ENCODE assay signal across 16 cellular contexts in genomic region chr13:44159633-44160279, GRCh38.
A peak's percentile ranks its signal among the peaks of the same experiment; 100 is the strongest.
DNase-seq lines count a peak whose midpoint lies in the region; ATAC-seq and TF ChIP-seq lines count a peak whose summit lies in the region.
"Had no signal": no experiment of that assay in that cellular context is flagged by ENCODE, and none has a peak within 500 bp of the region (broad histone marks: within the 10 kb centered on the region; RNA-seq: fewer than 3 reads in every experiment).

No MANE protein-coding gene starts in this region.

- H3K27ac Mint-ChIP-seq in neural progenitor cell = no peak overlapping the region
- H3K27ac Mint-ChIP-seq in activated T-cell treated with anti-CD3 and anti-CD28 coated beads, Interleukin-2, amount 50 U/mL, for 72 hours = no peak overlapping the region
- H3K27ac Mint-ChIP-seq: activated CD4-positive, alpha-beta memory T cell treated with anti-CD3 and anti-CD28 coated beads, Interleukin-2, amount 10 ng/mL, durations not matched to agents 7 days and 5 days; stimulated activated naive CD8-positive, alpha-beta T cell treated with anti-CD3 and anti-CD28 coated beads, Interleukin-15, amount 100 ng/mL, for 72 hours had no signal

- H3K4me3 ChIP-seq in cardiac fibroblast (replicated peaks in 1 of 2; ENCODE audit: low read depth in 2 of 2, low read length in 2 of 2) (no peak overlapping the region), neural progenitor cell (no peak overlapping the region), aorta (ENCODE audit: low read length in 2 of 2) (no peak overlapping the region)

- no peak for ATAC-seq in aorta (ENCODE audit: low FRiP score)
- no peak for ATAC-seq in activated T-cell treated with anti-CD3 and anti-CD28 coated beads, Interleukin-2, amount 50 U/mL, for 72 hours (replicated peaks in 1 of 2)
- ATAC-seq: stimulated activated naive CD8-positive, alpha-beta T cell treated with anti-CD3 and anti-CD28 coated beads, Interleukin-15, amount 100 ng/mL, for 72 hours had no signal

- H3K4me3 Mint-ChIP-seq in neural progenitor cell = peak overlapping the region; percentile 1
- no peak overlapping the region for H3K4me3 Mint-ChIP-seq in activated T-cell treated with anti-CD3 and anti-CD28 coated beads, Interleukin-2, amount 50 U/mL, for 72 hours
- H3K4me3 Mint-ChIP-seq: activated CD4-positive, alpha-beta memory T cell treated with anti-CD3 and anti-CD28 coated beads, Interleukin-2, amount 10 ng/mL, durations not matched to agents 7 days and 5 days; central memory CD8-positive, alpha-beta T cell; stimulated activated naive CD8-positive, alpha-beta T cell treated with anti-CD3 and anti-CD28 coated beads, Interleukin-15, amount 100 ng/mL, for 72 hours had no signal

- no peak overlapping the region for H3K27ac ChIP-seq in neural progenitor cell
- peak overlapping the region; percentile 81 to 95 for H3K27ac ChIP-seq in aorta (ENCODE audit: low read depth in 1 of 2, low read length in 2 of 2)
- H3K27ac ChIP-seq: 22Rv1 had no signal

- H3K9ac ChIP-seq in neural progenitor cell = no peak overlapping the region

- intact Hi-C loops in aorta (cut with DNase I) = loop anchor here in 1 of 2 donors (5.0 kb wide), 1 partner anchor 203 kb away; no protein-coding TSS in a partner anchor

- no peak for TF ChIP-seq CTCF in cardiac fibroblast (IDR thresholded peaks at IDR 0.05; ENCODE audit: low read depth, low read length)
- TF ChIP-seq CTCF in neural progenitor cell (IDR thresholded peaks at IDR 0.05) = no peak

- H4K20me1 ChIP-seq in neural progenitor cell (ENCODE audit: low read depth) = no peaks in the 10 kb centered on the region

- peaks cover 9% of the 10 kb centered on the region for H3K27me3 Mint-ChIP-seq in neural progenitor cell (ENCODE audit: insufficient read depth, low read depth)
- H3K27me3 Mint-ChIP-seq in activated T-cell treated with anti-CD3 and anti-CD28 coated beads, Interleukin-2, amount 50 U/mL, for 72 hours (ENCODE audit: low read depth) = no peaks in the 10 kb centered on the region
- H3K27me3 Mint-ChIP-seq: central memory CD8-positive, alpha-beta T cell had no signal

- no peaks in the 10 kb centered on the region for H3K9me3 ChIP-seq in neural progenitor cell (ENCODE audit: low read depth)
- no peaks in the 10 kb centered on the region for H3K9me3 ChIP-seq in aorta (ENCODE audit: control insufficient read depth, low read length)

- no peaks in the 10 kb centered on the region for H3K9me3 Mint-ChIP-seq in neural progenitor cell
- H3K9me3 Mint-ChIP-seq in activated T-cell treated with anti-CD3 and anti-CD28 coated beads, Interleukin-2, amount 50 U/mL, for 72 hours = no peaks in the 10 kb centered on the region
- H3K9me3 Mint-ChIP-seq: activated CD4-positive, alpha-beta memory T cell treated with anti-CD3 and anti-CD28 coated beads, Interleukin-2, amount 10 ng/mL, durations not matched to agents 7 days and 5 days; central memory CD8-positive, alpha-beta T cell; stimulated activated naive CD8-positive, alpha-beta T cell treated with anti-CD3 and anti-CD28 coated beads, Interleukin-15, amount 100 ng/mL, for 72 hours had no signal

- 11 to 20% methylated on average over 8 of the region's 8 CpGs for WGBS in aorta, 2 donors

- no peak overlapping the region for H3K4me2 ChIP-seq in neural progenitor cell

- no peaks in the 10 kb centered on the region for H3K79me2 ChIP-seq in neural progenitor cell (ENCODE audit: low read depth)

- H3K4me1 Mint-ChIP-seq in neural progenitor cell = peaks cover 11% of the 10 kb centered on the region
- no peaks in the 10 kb centered on the region for H3K4me1 Mint-ChIP-seq in activated T-cell treated with anti-CD3 and anti-CD28 coated beads, Interleukin-2, amount 50 U/mL, for 72 hours (ENCODE audit: low read depth)
- H3K4me1 Mint-ChIP-seq: activated CD4-positive, alpha-beta memory T cell treated with anti-CD3 and anti-CD28 coated beads, Interleukin-2, amount 10 ng/mL, durations not matched to agents 7 days and 5 days; central memory CD8-positive, alpha-beta T cell; stimulated activated naive CD8-positive, alpha-beta T cell treated with anti-CD3 and anti-CD28 coated beads, Interleukin-15, amount 100 ng/mL, for 72 hours had no signal

- H3K4me1 ChIP-seq in neural progenitor cell (peaks cover 7% of the 10 kb centered on the region), aorta (ENCODE audit: control insufficient read depth in 1 of 2, insufficient read depth in 2 of 2, low read length in 2 of 2) (peaks cover 8 to 9% of the 10 kb centered on the region in 2 donors)

- H2AFZ ChIP-seq in neural progenitor cell (replicated peaks) = no peak overlapping the region

- H3K27me3 ChIP-seq in neural progenitor cell = no peaks in the 10 kb centered on the region
- no peaks in the 10 kb centered on the region for H3K27me3 ChIP-seq in aorta (ENCODE audit: control insufficient read depth in 1 of 2, insufficient read depth in 2 of 2, low read length in 1 of 2)

- DNase-seq in NCI-H446 treated with DMSO at 0.1 percent for 48 hours (lab: John Stamatoyannopoulos, UW) = peak; percentile 12
- DNase-seq in NCI-H446 (lab: John Stamatoyannopoulos, UW) = no peak
- peak; percentile 22 to 35 for DNase-seq in cardiac fibroblast (ENCODE audit: low read depth in 2 of 2)
- DNase-seq in neural progenitor cell (ENCODE audit: low spot score) = no peak
- no peak for DNase-seq in aorta
- no peak for DNase-seq in dermis blood vessel endothelial cell
- no peak for DNase-seq in Kasumi-1 (lab: John Stamatoyannopoulos, UW)
- no peak for DNase-seq in activated T-cell treated with anti-CD3 and anti-CD28 coated beads, Interleukin-2, amount 50 U/mL, for 72 hours
- DNase-seq: activated CD4-positive, alpha-beta memory T cell treated with anti-CD3 and anti-CD28 coated beads, Interleukin-2, amount 10 ng/mL, durations not matched to agents 7 days and 5 days; activated effector memory CD4-positive, alpha-beta T cell treated with anti-CD3 and anti-CD28 coated beads, Interleukin-2, amount 50 U/mL, for 16 hours; NCI-H1105 treated with DMSO at 0.1 percent for 48 hours; NCI-H748 treated with DMSO at 0.1 percent for 48 hours; SHP77; stimulated activated naive CD8-positive, alpha-beta T cell treated with anti-CD3 and anti-CD28 coated beads, Interleukin-15, amount 100 ng/mL, for 72 hours had no signal

- H3K36me3 Mint-ChIP-seq in neural progenitor cell = no peaks in the 10 kb centered on the region
- H3K36me3 Mint-ChIP-seq in activated T-cell treated with anti-CD3 and anti-CD28 coated beads, Interleukin-2, amount 50 U/mL, for 72 hours (ENCODE audit: insufficient read depth in 2 of 2) = no peaks in the 10 kb centered on the region

- H3F3A ChIP-seq in neural progenitor cell (ENCODE audit: low read depth) = no peaks in the 10 kb centered on the region

- H3K36me3 ChIP-seq in neural progenitor cell = no peaks in the 10 kb centered on the region
- no peaks in the 10 kb centered on the region for H3K36me3 ChIP-seq in aorta (ENCODE audit: control insufficient read depth in 1 of 2, insufficient read depth in 2 of 2, low read length in 1 of 2)

Comparison
In these comparisons a context has a peak if more than half of its experiments do, and no peak if none do; other contexts are left out.
1. DNase-seq: peak in NCI-H446 treated with DMSO at 0.1 percent for 48 hours (single experiment) and cardiac fibroblast (2 of 2); none in NCI-H446 (0 of 2), neural progenitor cell (single experiment), aorta (0 of 2), dermis blood vessel endothelial cell (single experiment), Kasumi-1 (0 of 2) and activated T-cell treated with anti-CD3 and anti-CD28 coated beads, Interleukin-2, amount 50 U/mL, for 72 hours (0 of 2).